7 cellular contexts compared by ENCODE assay signal in genomic region chr22:37904572-37905533, GRCh38. TPM values are rescaled to one million over a fixed set of nuclear protein-coding genes. Genes with fewer than 3 reads are reported as not detected.
DNase-seq lines count a peak whose midpoint lies in the region; ATAC-seq lines count a peak whose summit lies in the region.

No MANE protein-coding gene starts in this region.

- peak overlapping the region; percentile 94 for H3K27ac Mint-ChIP-seq in stimulated activated effector memory CD8-positive, alpha-beta T cell treated with anti-CD3 and anti-CD28 coated beads, Interleukin-12 subunit alpha, Interleukin-12 subunit beta, amount 100 ng/mL, for 72 hours

- peaks cover 32% of the 10 kb centered on the region for H3K4me1 Mint-ChIP-seq in stimulated activated effector memory CD8-positive, alpha-beta T cell treated with anti-CD3 and anti-CD28 coated beads, Interleukin-12 subunit alpha, Interleukin-12 subunit beta, amount 100 ng/mL, for 72 hours

- DNase-seq in NCI-H460 (ENCODE audit: extremely low read depth, low read depth) = peak; percentile 32
- DNase-seq in brain pericyte (ENCODE audit: low read depth, low spot score) = peak; percentile 83
- peak; percentile 99 for DNase-seq in islet precursor cell
- DNase-seq in stimulated activated effector memory CD8-positive, alpha-beta T cell treated with anti-CD3 and anti-CD28 coated beads, Interleukin-12 subunit alpha, Interleukin-12 subunit beta, amount 100 ng/mL, for 72 hours (ENCODE audit: low spot score in 2 of 2) = no peak
- no peak for DNase-seq in NCI-H526 (lab: John Stamatoyannopoulos, UW)

- H3K36me3 Mint-ChIP-seq in stimulated activated effector memory CD8-positive, alpha-beta T cell treated with anti-CD3 and anti-CD28 coated beads, Interleukin-12 subunit alpha, Interleukin-12 subunit beta, amount 100 ng/mL, for 72 hours = peaks cover 11% of the 10 kb centered on the region

- H3K4me3 ChIP-seq in GM08714 (ENCODE audit: low read length) = peak overlapping the region; percentile 88; the same call in 1 of the 2 replicates

- H3K9me3 Mint-ChIP-seq in stimulated activated effector memory CD8-positive, alpha-beta T cell treated with anti-CD3 and anti-CD28 coated beads, Interleukin-12 subunit alpha, Interleukin-12 subunit beta, amount 100 ng/mL, for 72 hours = no peaks in the 10 kb centered on the region

- peak overlapping the region; percentile 77 for H3K4me3 Mint-ChIP-seq in stimulated activated effector memory CD8-positive, alpha-beta T cell treated with anti-CD3 and anti-CD28 coated beads, Interleukin-12 subunit alpha, Interleukin-12 subunit beta, amount 100 ng/mL, for 72 hours

- ATAC-seq in stimulated activated effector memory CD8-positive, alpha-beta T cell treated with anti-CD3 and anti-CD28 coated beads, Interleukin-12 subunit alpha, Interleukin-12 subunit beta, amount 100 ng/mL, for 72 hours = peak; percentile 8
- no peak for ATAC-seq in HG03378 (IDR thresholded peaks at IDR 0.05; ENCODE audit: unreplicated experiment)

RNA-seq across cellular contexts. Expression of gene MICALL1, which starts 1.2 kb away (rescaled TPM):
- 6.3 and 7.5 TPM in 2 replicates for total RNA-seq in NCI-H460 (2014; rRNA removed; shearing (Covaris generic))
- 9.7 and 11.9 TPM in 2 replicates for polyA plus RNA-seq in NCI-H460 (2014; cell fraction: nucleus; rRNA removed)

RNA-seq across cellular contexts. Expression of gene C22orf23, which starts 48.5 kb away (rescaled TPM):
- total RNA-seq in NCI-H460 (2014; rRNA removed; shearing (Covaris generic)) = 2.4 TPM in 1 of 2 replicates, not detected in the other
- 2.4 TPM in 1 of 2 replicates, not detected in the other for polyA plus RNA-seq in NCI-H460 (2014; cell fraction: nucleus; rRNA removed)

RNA-seq across cellular contexts. Expression of gene POLR2F, which starts 48.6 kb away (rescaled TPM):
- 37.4 and 50.0 TPM in 2 replicates for total RNA-seq in NCI-H460 (2014; rRNA removed; shearing (Covaris generic))
- polyA plus RNA-seq in NCI-H460 (2014; cell fraction: nucleus; rRNA removed) = 18.8 and 27.2 TPM in 2 replicates

RNA-seq across cellular contexts. Expression of gene EIF3L, which starts 55.6 kb away (rescaled TPM):
- total RNA-seq in NCI-H460 (2014; rRNA removed; shearing (Covaris generic)) = 270 and 290 TPM in 2 replicates
- polyA plus RNA-seq in NCI-H460 (2014; cell fraction: nucleus; rRNA removed) = 113 and 172 TPM in 2 replicates

Comparison
In these comparisons a context has a peak if more than half of its experiments do, and no peak if none do; other contexts are left out.
1. DNase-seq: peak in NCI-H460 (single experiment), brain pericyte (single experiment) and islet precursor cell (single experiment); none in stimulated activated effector memory CD8-positive, alpha-beta T cell treated with anti-CD3 and anti-CD28 coated beads, Interleukin-12 subunit alpha, Interleukin-12 subunit beta, amount 100 ng/mL, for 72 hours (0 of 2) and NCI-H526 (0 of 2).